ENCODE assay signal across 9 cellular contexts in the genomic region with DNA sequence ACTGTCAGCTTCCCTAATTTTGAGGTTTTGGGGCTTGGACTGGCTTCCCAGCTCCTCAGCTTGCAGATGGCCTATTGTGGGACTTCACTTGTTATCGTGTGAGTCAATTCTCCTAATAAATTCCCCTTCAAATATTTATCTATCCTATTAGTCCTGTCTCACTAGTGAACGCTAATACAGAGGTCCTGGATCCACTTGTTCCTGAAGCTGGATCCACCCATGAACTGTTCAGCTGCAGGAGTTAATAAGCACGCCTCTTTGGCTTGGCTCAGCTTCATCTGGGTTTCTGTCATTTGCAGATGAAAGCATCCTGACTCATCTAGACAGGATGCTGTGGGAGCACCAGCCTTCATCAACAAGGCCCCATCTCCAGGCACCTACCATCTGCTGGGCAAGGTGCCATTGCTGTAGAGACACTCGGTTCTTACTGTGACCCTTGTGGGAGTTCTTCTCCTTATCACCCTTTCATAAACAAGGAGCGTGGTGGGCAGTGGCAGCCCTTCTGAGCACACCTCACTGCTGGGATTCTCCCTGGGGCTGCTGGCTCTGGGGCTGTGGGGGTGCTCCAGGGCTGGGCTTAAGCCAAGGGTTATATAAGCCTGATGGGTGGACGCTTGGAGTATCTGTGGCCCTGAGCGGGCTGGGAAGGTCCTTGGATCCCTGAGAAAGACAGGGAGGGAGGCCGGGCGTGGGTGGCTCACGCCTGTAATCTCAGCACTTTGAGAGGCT. TPM values are rescaled to one million over a fixed set of nuclear protein-coding genes. Genes with fewer than 3 reads are reported as not detected.
DNase-seq lines count a peak whose midpoint lies in the region; ATAC-seq and TF ChIP-seq lines count a peak whose summit lies in the region.
"Had no signal": no experiment of that assay in that cellular context is flagged by ENCODE, and none has a peak within 500 bp of the region (broad histone marks: within the 10 kb centered on the region; RNA-seq: fewer than 3 reads in every experiment).

No MANE protein-coding gene starts in this region.

- peaks cover 0 to 6% (median 0%) of the 10 kb centered on the region in 3 donors for H3K4me1 ChIP-seq in esophagus squamous epithelium

- no peak for TF ChIP-seq POLR2A in esophagus squamous epithelium (IDR thresholded peaks at IDR 0.05)

- H3K27me3 ChIP-seq in esophagus squamous epithelium: peaks cover 0 to 6% (median 0%) of the 10 kb centered on the region in 4 donors
- H3K27me3 ChIP-seq: suprapubic skin had no signal

- no peak for TF ChIP-seq CTCF in esophagus squamous epithelium (IDR thresholded peaks at IDR 0.05)

- peak overlapping the region in 1 of 4 donors; percentile 21 for H3K27ac ChIP-seq in esophagus squamous epithelium
- H3K27ac ChIP-seq: suprapubic skin had no signal

- peak; percentile 62 for DNase-seq in LHCN-M2 (ENCODE audit: low read depth)
- DNase-seq in activated CD4-positive, alpha-beta T cell treated with anti-CD3 and anti-CD28 coated beads, Interleukin-2, amount 50 U/mL, for 4 hours: peak; percentile 63 to 70
- DNase-seq in effector CD8-positive, alpha-beta T cell (lab: John Stamatoyannopoulos, UW): peak; percentile 20
- peak; percentile 36 to 63 (median 48) for DNase-seq in stimulated activated naive CD4-positive, alpha-beta T cell (lab: John Stamatoyannopoulos, UW)
- DNase-seq in esophagus squamous epithelium (lab: John Stamatoyannopoulos, UW): no peak
- DNase-seq in HPDE6-E6E7 (ENCODE audit: extremely low spot score): no peak

- ATAC-seq in GM18867 (IDR thresholded peaks at IDR 0.05; ENCODE audit: unreplicated experiment): no peak
- no peak for ATAC-seq in HG03457 (IDR thresholded peaks at IDR 0.05; ENCODE audit: unreplicated experiment)

- intact Hi-C loops in esophagus squamous epithelium (cut with DNase I): no loop called here

- no peaks in the 10 kb centered on the region for H3K9me3 ChIP-seq in esophagus squamous epithelium
- H3K9me3 ChIP-seq: suprapubic skin had no signal

- H3K36me3 ChIP-seq in esophagus squamous epithelium: no peaks in the 10 kb centered on the region
- H3K36me3 ChIP-seq: suprapubic skin had no signal

- 46 to 53% methylated on average over 4 to 5 of the region's 10 CpGs for WGBS in esophagus squamous epithelium, 2 donors

- H3K4me3 ChIP-seq in esophagus squamous epithelium: no peak overlapping the region
- H3K4me3 ChIP-seq: suprapubic skin had no signal

RNA-seq across cellular contexts. Expression of gene LAT, which starts 23.2 kb away (rescaled TPM):
- total RNA-seq in LHCN-M2 (2014; rRNA removed) (1.2 and 1.8 TPM in 2 replicates), esophagus squamous epithelium (1 to 10 TPM in 3 of 4 donors, under 1 TPM in 1; 0.76 to 7.4 (median 2.5) TPM)
- polyA plus RNA-seq in LHCN-M2 (2012): 0.40 TPM

RNA-seq across cellular contexts. Expression of gene SPNS1, which starts 33.5 kb away (rescaled TPM):
- total RNA-seq in LHCN-M2 (2014; rRNA removed) (23.6 and 26.1 TPM in 2 replicates), esophagus squamous epithelium (10 to 100 TPM; 15.3 to 26.3 (median 18.5) TPM)
- 33.8 TPM for polyA plus RNA-seq in LHCN-M2 (2012)

RNA-seq across cellular contexts. Expression of gene NFATC2IP, which starts 57.3 kb away (rescaled TPM):
- total RNA-seq in LHCN-M2 (2014; rRNA removed) (25.5 and 26.6 TPM in 2 replicates), esophagus squamous epithelium (10 to 100 TPM; 17.4 to 36.6 (median 24.2) TPM)
- 17.5 TPM for polyA plus RNA-seq in LHCN-M2 (2012)

Comparison
In these comparisons a context has a peak if more than half of its experiments do, and no peak if none do; other contexts are left out.
1. DNase-seq: peak in LHCN-M2 (single experiment), activated CD4-positive, alpha-beta T cell treated with anti-CD3 and anti-CD28 coated beads, Interleukin-2, amount 50 U/mL, for 4 hours (2 of 2), effector CD8-positive, alpha-beta T cell (single experiment) and stimulated activated naive CD4-positive, alpha-beta T cell (6 of 6); none in esophagus squamous epithelium (single experiment) and HPDE6-E6E7 (single experiment).